In genomic region chr9:26955222-26955903, GRCh38 we compare ENCODE assay signal across 8 cellular contexts. TPM values are rescaled to one million over a fixed set of nuclear protein-coding genes. Genes with fewer than 3 reads are reported as not detected.
DNase-seq lines count a peak whose midpoint lies in the region; ATAC-seq, FAIRE-seq and TF ChIP-seq lines count a peak whose summit lies in the region.

No MANE protein-coding gene starts in this region.

- H3K4me3 ChIP-seq in A549 (peak overlapping the region; percentile 74), mammary epithelial cell (replicated peaks in 1 of 3; ENCODE audit: insufficient read depth in 1 of 3, low read depth in 2 of 3, low read length in 3 of 3) (peak overlapping the region; percentile 64 to 78 (median 69)), right lobe of liver (peak overlapping the region; percentile 58 to 71 (median 63)), thyroid gland (replicated peaks in 1 of 3) (peak overlapping the region in 2 of 3 donors; percentile 50 to 85)

- in situ Hi-C loops in mammary epithelial cell (cut with MboI; ENCODE audit: low sequenced_read_pairs in 2 of 2), result no loop called here

- H3K4me2 ChIP-seq in A549, result peak overlapping the region; percentile 86
- H3K4me2 ChIP-seq in mammary epithelial cell (ENCODE audit: insufficient read depth, low read depth, low read length), result peak overlapping the region; percentile 83

- dilution Hi-C loops in mammary epithelial cell (cut with HindIII; ENCODE audit: low sequenced_read_pairs), result no loop called here

- H3K9me3 ChIP-seq in A549 (no peaks in the 10 kb centered on the region), mammary epithelial cell (replicated peaks; ENCODE audit: insufficient read depth, low read length) (no peaks in the 10 kb centered on the region), right lobe of liver (no peaks in the 10 kb centered on the region), thyroid gland (no peaks in the 10 kb centered on the region)

- WGBS in A549 (ENCODE audit: missing lambda C conversion rate), result 51% methylated on average over 4 of the region's 4 CpGs
- WGBS in mammary epithelial cell (ENCODE audit: low coverage, missing lambda C conversion rate), result 71% methylated on average over 3 of the region's 4 CpGs
- 32% methylated on average over 4 of the region's 4 CpGs for WGBS in right lobe of liver (ENCODE audit: insufficient coverage, low coverage, low lambda C conversion rate, missing lambda C conversion rate)
- WGBS in thyroid gland, 2 donors, result 52 to 77% methylated on average over 4 of the region's 4 CpGs

- no peak for DNase-seq in A549 (ENCODE audit: low read depth in 1 of 2, low spot score in 1 of 2)
- DNase-seq in NCI-H2196 treated with DMSO at 0.1 percent for 48 hours (lab: John Stamatoyannopoulos, UW; ENCODE audit: unreplicated experiment), result peak; percentile 6
- no peak for DNase-seq in mammary epithelial cell
- no peak for DNase-seq in right lobe of liver
- no peak for DNase-seq in thyroid gland
- no peak for DNase-seq in cortex of kidney (lab: John Stamatoyannopoulos, UW)

- peaks cover 24% of the 10 kb centered on the region for H3K79me2 ChIP-seq in mammary epithelial cell (ENCODE audit: insufficient read depth, low read length)

- TF ChIP-seq POLR2A in A549 (IDR thresholded peaks at IDR 0.05; ENCODE audit: low read length) (no peak), right lobe of liver (IDR thresholded peaks at IDR 0.05) (no peak), thyroid gland (IDR thresholded peaks at IDR 0.05) (no peak)

- TF ChIP-seq RAD21 in A549 (conservative IDR thresholded peaks at IDR 0.05 in 1 of 2, IDR thresholded peaks at IDR 0.05 in 1 of 2), result no peak

- intact Hi-C loops in mammary epithelial cell (cut with micrococcal nuclease) (loop anchor here (10.0 kb wide), 2 partner anchors 169 to 609 kb away; no protein-coding TSS in a partner anchor), right lobe of liver (cut with DNase I) (no loop called here), thyroid gland (cut with DNase I) (loop anchor here (5.0 kb wide), 1 partner anchor 63 kb away; the partner anchor contains the start of gene CAAP1)

- H3K36me3 ChIP-seq in mammary epithelial cell (ENCODE audit: insufficient read depth, low read length), result no peaks in the 10 kb centered on the region
- no peaks in the 10 kb centered on the region for H3K36me3 ChIP-seq in right lobe of liver
- H3K36me3 ChIP-seq in thyroid gland, result no peaks in the 10 kb centered on the region

- no peak for TF ChIP-seq EP300 in A549 (IDR thresholded peaks at IDR 0.05)

- H3K27me3 ChIP-seq in mammary epithelial cell (ENCODE audit: insufficient read depth, low read length) (no peaks in the 10 kb centered on the region), right lobe of liver (no peaks in the 10 kb centered on the region), thyroid gland (no peaks in the 10 kb centered on the region)

- peak in 1 of 2 experiments; percentile 7; a peak in 2 of 6 replicates for ATAC-seq in A549
- peak; percentile 21 for ATAC-seq in GM18502 (IDR thresholded peaks at IDR 0.05; ENCODE audit: poor library complexity, unreplicated experiment)
- peak; percentile 7 to 70 (median 39) for ATAC-seq in right lobe of liver
- ATAC-seq in HG03139 (IDR thresholded peaks at IDR 0.05; ENCODE audit: unreplicated experiment), result no peak

- no peak for FAIRE-seq in A549 (lab: Jason Lieb, UNC)

- POLR2A ChIA-PET in A549 (lab: Yijun Ruan, JAX), result interaction anchor here (0.6 to 2.2 kb wide), 9 partner anchors 8 to 63 kb away, joined by 3 to 31 read pairs (median 4); partner anchors contain the start of genes CAAP1 and PLAA

- peak overlapping the region; percentile 96 for H3K9ac ChIP-seq in mammary epithelial cell (ENCODE audit: insufficient read depth, low read length)

- no TSS peak for BruUV-seq in mammary epithelial cell (replicated peaks; lab: Mats Ljungman, UMichigan)

- peak overlapping the region; percentile 93 for H2AFZ ChIP-seq in mammary epithelial cell (ENCODE audit: low read depth, low read length)

- H3K4me1 ChIP-seq in A549 (peaks cover 14% of the 10 kb centered on the region; the same call in 2 of the 3 replicates), mammary epithelial cell (ENCODE audit: insufficient read depth, low read length) (peaks cover 4% of the 10 kb centered on the region), right lobe of liver (no peaks in the 10 kb centered on the region), thyroid gland (peaks cover 5 to 9% of the 10 kb centered on the region in 2 donors)

- no peak for TF ChIP-seq CTCF in A549 (IDR thresholded peaks at IDR 0.05)
- TF ChIP-seq CTCF in mammary epithelial cell (conservative IDR thresholded peaks at IDR 0.05 in 1 of 2, IDR thresholded peaks at IDR 0.05 in 1 of 2; ENCODE audit: extremely low read depth in 1 of 2, insufficient read depth in 1 of 2, low read depth in 1 of 2, low read length in 2 of 2), result no peak
- no peak for TF ChIP-seq CTCF in right lobe of liver (IDR thresholded peaks at IDR 0.05)
- no peak for TF ChIP-seq CTCF in thyroid gland (IDR thresholded peaks at IDR 0.05)

- CTCF ChIA-PET in A549 (lab: Yijun Ruan, JAX) (interaction anchor here (0.6 to 3.6 kb wide), 4 partner anchors 8 to 63 kb away, joined by 3 to 23 read pairs (median 6); partner anchors contain the start of genes CAAP1 and PLAA), mammary epithelial cell (lab: Charles Lee; ENCODE audit: low non-redundant PET) (no interaction called here)

- H4K20me1 ChIP-seq in mammary epithelial cell (ENCODE audit: insufficient read depth, low read length), result no peaks in the 10 kb centered on the region

- peak overlapping the region; percentile 90 to 93 for H3K27ac ChIP-seq in A549
- peak overlapping the region; percentile 88 for H3K27ac ChIP-seq in mammary epithelial cell (ENCODE audit: insufficient read depth, low read depth, low read length)
- H3K27ac ChIP-seq in right lobe of liver, result peak overlapping the region; percentile 41 to 88 (median 75)
- peak overlapping the region; percentile 64 to 88 (median 83) for H3K27ac ChIP-seq in thyroid gland

TF ChIP-seq in A549, 52 proteins besides CTCF, POLR2A, EP300 and RAD21 (continues in another document):
- TF ChIP-seq SMC3 (IDR thresholded peaks at IDR 0.05), result no peak
- no peak for TF ChIP-seq HOXB13 (CRISPR knock-in tag; IDR thresholded peaks at IDR 0.05; ENCODE audit: low read depth)
- TF ChIP-seq RFX5 (IDR thresholded peaks at IDR 0.05), result no peak
- no peak for TF ChIP-seq CHD4 (IDR thresholded peaks at IDR 0.05; ENCODE audit: borderline replicate concordance)
- TF ChIP-seq USF2 (IDR thresholded peaks at IDR 0.05), result no peak
- TF ChIP-seq PBX3 (IDR thresholded peaks at IDR 0.05), result no peak
- no peak for TF ChIP-seq CHD2 (IDR thresholded peaks at IDR 0.05; ENCODE audit: low read length, partially characterized antibody)
- no peak for TF ChIP-seq ZNF302 (CRISPR knock-in tag; IDR thresholded peaks at IDR 0.05)
- TF ChIP-seq SREBF2 (IDR thresholded peaks at IDR 0.05), result no peak
- TF ChIP-seq MYC (IDR thresholded peaks at IDR 0.05; ENCODE audit: borderline replicate concordance, low read length), result no peak
- no peak for TF ChIP-seq ZC3H11A (IDR thresholded peaks at IDR 0.05)

RNA-seq across cellular contexts. Expression of gene IFT74, which starts 0.8 kb away (rescaled TPM):
- polyA plus RNA-seq in A549 (2011; rRNA removed) (17.3 and 26.3 TPM in 2 replicates), A549 (2017; fragmentation: RNase III; extraction: RNeasy Plus Mini Kit Qiagen cat#74134 plus additional on column Dnase treatment) (15.7 to 16.4 TPM (median 16.1 TPM) in 3 replicates), mammary epithelial cell (6.5 TPM)
- polyA plus RNA-seq in A549 (2012; cell fraction: cytosol; rRNA removed), result 4.0 and 4.6 TPM in 2 replicates
- 4.6 and 6.7 TPM in 2 replicates for polyA plus RNA-seq in A549 (2012; cell fraction: nucleus; rRNA removed)
- polyA minus RNA-seq in A549 (2011; rRNA and poly(A)+ RNA removed), result 12.7 and 25.4 TPM in 2 replicates
- total RNA-seq in mammary epithelial cell (10 to 100 TPM; 12.3 to 19.2 TPM), right lobe of liver (10 to 100 TPM in 1 of 6 experiments, 1 to 10 TPM in 5; 6.2 to 10.2 (median 6.7) TPM), thyroid gland (10 to 100 TPM; 23.0 to 40.0 (median 29.9) TPM)
- polyA minus RNA-seq in mammary epithelial cell, result 36.4 TPM

RNA-seq across cellular contexts. Expression of gene PLAA, which starts 8.3 kb away (rescaled TPM):
- polyA plus RNA-seq in A549 (2011; rRNA removed) (22.5 and 25.5 TPM in 2 replicates), A549 (2017; fragmentation: RNase III; extraction: RNeasy Plus Mini Kit Qiagen cat#74134 plus additional on column Dnase treatment) (37.5 to 39.8 TPM (median 38.4 TPM) in 3 replicates), mammary epithelial cell (16.9 TPM)
- polyA plus RNA-seq in A549 (2012; cell fraction: cytosol; rRNA removed), result 11.7 and 14.0 TPM in 2 replicates
- polyA plus RNA-seq in A549 (2012; cell fraction: nucleus; rRNA removed), result 12.9 and 14.5 TPM in 2 replicates
- polyA minus RNA-seq in A549 (2011; rRNA and poly(A)+ RNA removed), result 16.6 and 26.6 TPM in 2 replicates
- total RNA-seq in mammary epithelial cell (10 to 100 TPM; 34.1 to 39.7 TPM), right lobe of liver (10 to 100 TPM; 10.7 to 26.1 (median 16.8) TPM), thyroid gland (10 to 100 TPM; 25.7 to 35.8 (median 32.4) TPM)
- 32.9 TPM for polyA minus RNA-seq in mammary epithelial cell

RNA-seq across cellular contexts. Expression of gene LRRC19, which starts 50.1 kb away (rescaled TPM):
- polyA plus RNA-seq in A549 (2011; rRNA removed) (0.09 TPM in 1 of 2 replicates, not detected in the other), A549 (2017; fragmentation: RNase III; extraction: RNeasy Plus Mini Kit Qiagen cat#74134 plus additional on column Dnase treatment) (0.11 TPM in 1 of 3 replicates, not detected in the others), mammary epithelial cell (not detected)
- not detected in 2 replicates for polyA plus RNA-seq in A549 (2012; cell fraction: cytosol; rRNA removed)
- not detected in 2 replicates for polyA plus RNA-seq in A549 (2012; cell fraction: nucleus; rRNA removed)
- polyA minus RNA-seq in A549 (2011; rRNA and poly(A)+ RNA removed), result not detected in 2 replicates
- total RNA-seq in mammary epithelial cell (not detected), right lobe of liver (1 to 10 TPM in 3 of 6 experiments, under 1 TPM in 3; 0.46 to 2.6 (median 0.91) TPM), thyroid gland (not detected)
- not detected for polyA minus RNA-seq in mammary epithelial cell

Comparison
In these comparisons a context has a peak if more than half of its experiments do, and no peak if none do; other contexts are left out.
1. intact Hi-C loops: an anchor here in mammary epithelial cell (10.0 kb wide) and thyroid gland (5.0 kb wide); none called in right lobe of liver.